Comparison of ENCODE assay signal across 27 cellular contexts in the genomic region with DNA sequence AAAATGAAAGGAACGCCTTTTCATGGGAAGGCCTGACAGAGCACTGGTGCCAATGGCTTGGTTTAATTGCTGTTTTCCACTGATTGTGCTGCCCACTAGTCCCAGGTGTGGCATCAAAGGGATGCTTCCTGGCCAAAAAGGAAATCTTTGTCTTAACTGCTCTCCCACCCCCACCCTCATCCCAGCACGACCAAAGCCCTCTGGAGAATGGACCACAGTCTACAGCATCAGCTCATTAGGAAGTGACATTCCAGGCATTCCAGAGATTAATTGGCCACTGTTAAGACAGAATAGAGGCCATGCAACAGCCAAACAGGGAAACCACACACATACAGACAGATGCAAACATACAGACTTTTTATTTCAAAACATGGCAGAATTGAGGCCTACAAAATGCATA.
DNase-seq lines count a peak whose midpoint lies in the region; TF ChIP-seq lines count a peak whose summit lies in the region.
"Had no signal": no experiment of that assay in that cellular context is flagged by ENCODE, and none has a peak within 500 bp of the region (broad histone marks: within the 10 kb centered on the region; RNA-seq: fewer than 3 reads in every experiment).

No MANE protein-coding gene starts in this region.

- peaks cover 11% of the 10 kb centered on the region; the same call in 1 of the 2 replicates for H3K4me1 ChIP-seq in HUES64 (ENCODE audit: insufficient read depth, low read length)
- no peaks in the 10 kb centered on the region for H3K4me1 ChIP-seq in tibial nerve

- H3K4me3 ChIP-seq in AG10803 (ENCODE audit: low read length) (no peak overlapping the region), HUES64 (ENCODE audit: low read length) (no peak overlapping the region), tibial nerve (no peak overlapping the region)
- H3K4me3 ChIP-seq: dorsolateral prefrontal cortex, GM12878 had no signal

- no peak overlapping the region for H3K27ac Mint-ChIP-seq in nephron progenitor cell
- H3K27ac Mint-ChIP-seq: activated T-helper 2 cell treated with anti-CD3 and anti-CD28 coated beads, Interferon-gamma antibody, Interleukin-2, Interleukin-4, amounts not matched to agents 10 μg/mL and 5 μg/mL and 100 μg/mL, durations not matched to agents 14 hours and 24 hours and 36 hours; naive thymus-derived CD4-positive, alpha-beta T cell; T-helper 2 cell treated with Interferon-gamma antibody and Interleukin-4, amounts not matched to agents 5 μg/mL and 100 μg/mL, for 36 hours had no signal

- H3K36me3 Mint-ChIP-seq in nephron progenitor cell (ENCODE audit: low read depth) = no peaks in the 10 kb centered on the region
- H3K36me3 Mint-ChIP-seq: naive thymus-derived CD4-positive, alpha-beta T cell had no signal

- peak overlapping the region; percentile 92 for H3K27ac ChIP-seq in HUES64 (ENCODE audit: low read depth, low read length)
- H3K27ac ChIP-seq in tibial nerve = no peak overlapping the region
- H3K27ac ChIP-seq: dorsolateral prefrontal cortex, HL-60, VCaP had no signal

- H3K27me3 ChIP-seq in HUES64 (ENCODE audit: insufficient read depth, low read length) (no peaks in the 10 kb centered on the region), tibial nerve (no peaks in the 10 kb centered on the region)

- peaks cover 15% of the 10 kb centered on the region for H3K4me1 Mint-ChIP-seq in nephron progenitor cell
- H3K4me1 Mint-ChIP-seq: naive thymus-derived CD4-positive, alpha-beta T cell had no signal

- DNase-seq in AG10803 (ENCODE audit: low read depth) = peak; percentile 39
- peak; percentile 3 for DNase-seq in foreskin melanocyte
- DNase-seq in left kidney (ENCODE audit: low read depth, low spot score) = peak; percentile 9
- no peak for DNase-seq in DMS114 treated with DMSO at 0.1 percent for 48 hours (lab: John Stamatoyannopoulos, UW; ENCODE audit: unreplicated experiment)
- DNase-seq in NCI-H2196 (lab: John Stamatoyannopoulos, UW; ENCODE audit: unreplicated experiment) = no peak
- DNase-seq in tibial nerve (ENCODE audit: low spot score in 2 of 2) = no peak
- DNase-seq in nephron progenitor cell = no peak
- DNase-seq: 8988T; activated CD4-positive, alpha-beta T cell treated with anti-CD3 and anti-CD28 coated beads for 48 hours; activated naive CD4-positive, alpha-beta T cell treated with anti-CD3 and anti-CD28 coated beads, Interleukin-2, amount 50 U/mL, for 16 hours; dorsolateral prefrontal cortex; GOT3; left ventricle myocardium superior; midbrain; naive thymus-derived CD4-positive, alpha-beta T cell; NCI-H1436 treated with DMSO at 0.1 percent for 48 hours; NCI-H446; NCI-H748 treated with DMSO at 0.1 percent for 48 hours; SHP77 treated with DMSO at 0.1 percent for 48 hours; stimulated activated CD4-positive, alpha-beta T cell treated with anti-CD3 and anti-CD28 coated beads, Interleukin-4, amount 100 ng/mL, for 24 hours; trophoblast cell had no signal

- H3K9me3 Mint-ChIP-seq in nephron progenitor cell = no peaks in the 10 kb centered on the region
- H3K9me3 Mint-ChIP-seq: activated T-helper 2 cell treated with anti-CD3 and anti-CD28 coated beads, Interferon-gamma antibody, Interleukin-2, Interleukin-4, amounts not matched to agents 10 μg/mL and 5 μg/mL and 100 μg/mL, durations not matched to agents 14 hours and 24 hours and 36 hours; T-helper 2 cell treated with Interferon-gamma antibody and Interleukin-4, amounts not matched to agents 5 μg/mL and 100 μg/mL, for 36 hours had no signal

- peaks cover 3% of the 10 kb centered on the region for H3K27me3 Mint-ChIP-seq in nephron progenitor cell (ENCODE audit: low read depth, poor library complexity)
- H3K27me3 Mint-ChIP-seq: naive thymus-derived CD4-positive, alpha-beta T cell had no signal

- no peak for TF ChIP-seq POLR2A in tibial nerve (IDR thresholded peaks at IDR 0.05)

- H3K9me3 ChIP-seq in HUES64 (ENCODE audit: insufficient read depth, low read depth, low read length) = no peaks in the 10 kb centered on the region
- no peaks in the 10 kb centered on the region for H3K9me3 ChIP-seq in tibial nerve

- TF ChIP-seq EP300 in tibial nerve (IDR thresholded peaks at IDR 0.05) = no peak

- no peak for TF ChIP-seq CTCF in AG10803 (conservative IDR thresholded peaks at IDR 0.05; ENCODE audit: low read length)
- TF ChIP-seq CTCF in tibial nerve (IDR thresholded peaks at IDR 0.05) = no peak
- TF ChIP-seq CTCF in nephron progenitor cell (IDR thresholded peaks at IDR 0.05) = no peak

- no peak overlapping the region for H3K4me3 Mint-ChIP-seq in nephron progenitor cell
- H3K4me3 Mint-ChIP-seq: naive thymus-derived CD4-positive, alpha-beta T cell; T-helper 2 cell treated with Interferon-gamma antibody and Interleukin-4, amounts not matched to agents 5 μg/mL and 100 μg/mL, for 36 hours had no signal

- H3K36me3 ChIP-seq in HUES64 (ENCODE audit: insufficient read depth, low read length) = no peaks in the 10 kb centered on the region
- no peaks in the 10 kb centered on the region for H3K36me3 ChIP-seq in tibial nerve

- 0 out of 2 replicates have a peak overlapping the region, but pooled peaks have one; percentile 23 for H3K9ac ChIP-seq in HUES64 (ENCODE audit: low read depth, low read length)

- WGBS in HUES64 = 14% methylated on average over 2 of the region's 2 CpGs
- WGBS in tibial nerve, 2 donors = 33 to 36% methylated on average over 2 of the region's 2 CpGs

Comparison
In these comparisons a context has a peak if more than half of its experiments do, and no peak if none do; other contexts are left out.
1. DNase-seq: peak in AG10803 (single experiment), foreskin melanocyte (single experiment) and left kidney (single experiment); none in DMS114 treated with DMSO at 0.1 percent for 48 hours (single experiment), NCI-H2196 (single experiment), tibial nerve (0 of 2) and nephron progenitor cell (single experiment).